In the genomic region with DNA sequence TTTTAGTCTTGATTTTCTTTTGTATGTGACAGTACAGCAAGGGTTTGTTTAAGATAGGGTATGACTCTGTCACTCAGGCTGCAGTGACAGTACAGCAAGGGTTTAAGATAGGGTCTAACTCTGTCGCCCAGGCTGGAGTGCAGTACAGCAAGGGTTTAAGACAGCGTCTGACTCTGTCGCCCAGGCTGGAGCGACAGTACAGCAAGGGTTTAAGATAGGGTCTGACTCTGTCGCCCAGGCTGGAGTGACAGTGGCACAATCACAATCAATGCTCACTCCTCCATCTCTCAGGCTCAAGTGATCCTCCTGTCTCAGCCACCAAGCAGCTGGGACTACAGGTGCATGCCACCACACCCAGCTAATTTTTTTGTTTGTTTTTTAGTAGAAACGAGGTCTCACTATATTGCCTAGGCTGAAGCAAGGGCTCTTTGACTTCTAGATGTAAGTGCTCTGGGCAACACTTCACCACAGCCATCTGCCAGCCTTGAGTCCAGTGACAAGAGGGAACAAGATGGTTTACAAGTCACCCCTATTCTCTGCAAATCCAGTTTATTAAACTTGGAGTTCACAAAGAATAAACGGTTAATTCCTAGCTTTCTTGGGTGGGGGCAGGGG, we compare ENCODE assay signal across 8 cellular contexts. TPM values are rescaled to one million over a fixed set of nuclear protein-coding genes. Genes with fewer than 3 reads are reported as not detected.
A peak's percentile ranks its signal among the peaks of the same experiment; 100 is the strongest.
DNase-seq lines count a peak whose midpoint lies in the region; TF ChIP-seq lines count a peak whose summit lies in the region.

No MANE protein-coding gene starts in this region.

- H4K12ac ChIP-seq in trophoblast cell (ENCODE audit: low read depth, low read length) = no peak overlapping the region

- no peak overlapping the region for H3K18ac ChIP-seq in trophoblast cell (ENCODE audit: low read length)

- H3K9me2 ChIP-seq in MM.1S (replicated peaks; ENCODE audit: insufficient read depth, low read length) = no peaks in the 10 kb centered on the region

- H3K9me3 ChIP-seq in MM.1S (replicated peaks; ENCODE audit: insufficient read depth, low read length) (no peaks in the 10 kb centered on the region), trophoblast cell (ENCODE audit: insufficient read depth, low read depth, low read length) (no peaks in the 10 kb centered on the region)
- H3K9me3 ChIP-seq in effector memory CD4-positive, alpha-beta T cell (ENCODE audit: control insufficient read depth, low read length) = no peaks in the 10 kb centered on the region

- no peaks in the 10 kb centered on the region for H4K20me1 ChIP-seq in MM.1S (ENCODE audit: insufficient read depth, low read length)

- H2BK120ac ChIP-seq in trophoblast cell (ENCODE audit: insufficient read depth, low read length, poor library complexity) = no peak overlapping the region

- H4K8ac ChIP-seq in trophoblast cell (ENCODE audit: low read depth, low read length) = no peak overlapping the region

- no peak overlapping the region for H2AK5ac ChIP-seq in trophoblast cell (ENCODE audit: low read length)

- H3K23ac ChIP-seq in trophoblast cell (ENCODE audit: low read length) = no peak overlapping the region

- H3K4me2 ChIP-seq in MM.1S (ENCODE audit: low read depth, low read length) (peak overlapping the region; percentile 88), trophoblast cell (ENCODE audit: low read length) (peak overlapping the region; percentile 79)

- H3K79me2 ChIP-seq in MM.1S (ENCODE audit: low read length) = no peaks in the 10 kb centered on the region
- peaks cover 2% of the 10 kb centered on the region for H3K79me2 ChIP-seq in trophoblast cell (ENCODE audit: control insufficient read depth, insufficient read depth, low read length, poor library complexity)

- DNase-seq in DMS79 treated with DMSO at 0.1 percent for 48 hours (lab: John Stamatoyannopoulos, UW) = peak; percentile 41
- DNase-seq in MM.1S = no peak
- DNase-seq in effector memory CD4-positive, alpha-beta T cell = no peak
- DNase-seq in trophoblast cell = no peak
- DNase-seq in NCI-H1092 treated with DMSO at 0.1 percent for 48 hours (lab: John Stamatoyannopoulos, UW) = no peak
- DNase-seq in RKO (ENCODE audit: low spot score) = no peak
- no peak for DNase-seq in KBM-7
- no peak for DNase-seq in GM19240 (ENCODE audit: insufficient read length, low spot score)

- H3K27me3 ChIP-seq in MM.1S (replicated peaks; ENCODE audit: insufficient read depth, low read length) (peaks cover 37% of the 10 kb centered on the region), trophoblast cell (ENCODE audit: insufficient read depth, low read length) (peaks cover 25% of the 10 kb centered on the region)
- no peaks in the 10 kb centered on the region for H3K27me3 ChIP-seq in effector memory CD4-positive, alpha-beta T cell (replicated peaks; ENCODE audit: control insufficient read depth, insufficient read depth, low read length, poor library complexity, severe bottlenecking)

- H3K4me1 ChIP-seq in MM.1S (ENCODE audit: low read length) (peaks cover 11% of the 10 kb centered on the region; the same call in 1 of the 2 replicates), trophoblast cell (ENCODE audit: control insufficient read depth in 1 of 2, insufficient read depth in 2 of 2, low read length in 2 of 2) (peaks cover 17 to 20% of the 10 kb centered on the region in 2 experiments)
- H3K4me1 ChIP-seq in effector memory CD4-positive, alpha-beta T cell (ENCODE audit: control insufficient read depth, insufficient read depth, low read length, poor library complexity, severe bottlenecking) = peaks cover 18% of the 10 kb centered on the region

- peak overlapping the region; percentile 27; the same call in 1 of the 2 replicates for H3K27ac ChIP-seq in MM.1S (ENCODE audit: low read length)
- H3K27ac ChIP-seq in effector memory CD4-positive, alpha-beta T cell (ENCODE audit: insufficient read depth, low read length, poor library complexity, severe bottlenecking) = no peak overlapping the region
- H3K27ac ChIP-seq in trophoblast cell (ENCODE audit: low read depth, low read length) = peak overlapping the region; percentile 7

- no peak overlapping the region for H3K9ac ChIP-seq in MM.1S (ENCODE audit: low read length)
- no peak overlapping the region for H3K9ac ChIP-seq in trophoblast cell (ENCODE audit: low read length)

- no peak overlapping the region for H3K14ac ChIP-seq in trophoblast cell (ENCODE audit: low read length)

- WGBS in trophoblast cell (ENCODE audit: extremely low coverage, insufficient coverage, insufficient read length) = no CpG with 5 or more reads among the region's 7 CpGs

- peaks cover 16% of the 10 kb centered on the region for H3F3A ChIP-seq in MM.1S (ENCODE audit: insufficient read depth, low read length)

- peaks cover 15% of the 10 kb centered on the region for H3K79me1 ChIP-seq in trophoblast cell (ENCODE audit: low read length)

- no peak overlapping the region for H3K4ac ChIP-seq in trophoblast cell (ENCODE audit: low read depth, low read length)

- H3K36me3 ChIP-seq in MM.1S (replicated peaks; ENCODE audit: insufficient read depth, low read length) (no peaks in the 10 kb centered on the region), trophoblast cell (ENCODE audit: control insufficient read depth in 1 of 2, insufficient read depth in 2 of 2, low read length in 2 of 2) (peaks cover 2 to 11% of the 10 kb centered on the region in 2 experiments)
- H3K36me3 ChIP-seq in effector memory CD4-positive, alpha-beta T cell (ENCODE audit: control insufficient read depth, insufficient read depth, low read length) = no peaks in the 10 kb centered on the region

- in situ Hi-C loops in KBM-7 (cut with MboI; ENCODE audit: low pct_unique_long_range_greater_than_20kb, low sequenced_read_pairs) = no loop called here

- peak overlapping the region; percentile 37 for H2BK12ac ChIP-seq in trophoblast cell (ENCODE audit: low read length)

- H3K4me3 ChIP-seq in MM.1S (ENCODE audit: low read length) (peak overlapping the region; percentile 58), trophoblast cell (ENCODE audit: low read depth, low read length) (no peak overlapping the region)
- H3K4me3 ChIP-seq in effector memory CD4-positive, alpha-beta T cell (ENCODE audit: insufficient read depth, low read depth, low read length, poor library complexity, severe bottlenecking) = peak overlapping the region; percentile 53

- TF ChIP-seq CTCF in MM.1S (IDR thresholded peaks at IDR 0.05; ENCODE audit: low read length) = no peak

- H2AFZ ChIP-seq in MM.1S (ENCODE audit: low read length) = peak overlapping the region; percentile 63; the same call in 1 of the 2 replicates
- no peak overlapping the region for H2AFZ ChIP-seq in trophoblast cell (ENCODE audit: insufficient read depth, low read length, poor library complexity)

- peak overlapping the region; percentile 66 for H4K91ac ChIP-seq in trophoblast cell (ENCODE audit: low read depth, low read length)

- no peak overlapping the region for H2BK5ac ChIP-seq in trophoblast cell (ENCODE audit: low read depth, low read length, poor library complexity)

RNA-seq across cellular contexts. Expression of gene SH2D5, which starts 1.0 kb away (rescaled TPM):
- 2.9 and 3.1 TPM in 2 replicates for polyA plus RNA-seq in trophoblast cell (2013)

RNA-seq across cellular contexts. Expression of gene KIF17, which starts 15.7 kb away (rescaled TPM):
- polyA plus RNA-seq in trophoblast cell (2013) = 1.4 TPM in 2 replicates

RNA-seq across cellular contexts. Expression of gene HP1BP3, which starts 53.6 kb away (rescaled TPM):
- 118 and 125 TPM in 2 replicates for polyA plus RNA-seq in trophoblast cell (2013)
